ENCODE assay signal across 8 cellular contexts in the genomic region with DNA sequence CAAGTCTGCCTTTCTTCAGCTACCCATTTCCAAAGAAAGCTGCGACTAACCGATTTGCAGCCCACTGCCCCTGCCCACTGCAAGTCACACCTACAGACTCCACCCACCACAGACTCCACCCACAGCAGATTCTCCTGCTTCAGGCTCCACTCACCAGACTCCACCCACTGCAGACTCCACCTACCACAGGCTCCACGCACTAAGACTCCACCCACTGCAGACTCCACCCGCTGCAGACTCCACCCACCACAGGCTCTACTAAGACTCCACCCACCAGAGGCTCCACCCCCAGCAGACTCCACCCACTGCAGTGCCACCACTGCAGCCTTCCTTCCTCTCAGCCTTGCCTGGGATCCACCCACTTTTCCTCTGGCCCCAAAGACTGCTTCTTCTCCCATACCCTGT. TPM values are rescaled to one million over a fixed set of nuclear protein-coding genes. Genes with fewer than 3 reads are reported as not detected.
A peak's percentile ranks its signal among the peaks of the same experiment; 100 is the strongest.
DNase-seq lines count a peak whose midpoint lies in the region; ATAC-seq, FAIRE-seq and TF ChIP-seq lines count a peak whose summit lies in the region.

No MANE protein-coding gene starts in this region.

- no peak overlapping the region for H3K27ac ChIP-seq in foreskin keratinocyte

- TF ChIP-seq CTCF in foreskin keratinocyte (conservative IDR thresholded peaks at IDR 0.05), result no peak

- in situ Hi-C loops in Caki2 (cut with HindIII; ENCODE audit: low pct_unique_long_range_greater_than_20kb, low sequenced_read_pairs), result no loop called here

- DNase-seq in Caki2 (ENCODE audit: low read depth) (peak; percentile 75), foreskin keratinocyte (no peak)
- peak; percentile 13 to 34 for DNase-seq in stimulated activated CD4-positive, alpha-beta T cell treated with anti-CD3 and anti-CD28 coated beads, Interleukin-2, amount 100 ng/mL, for 48 hours

- H3K4me1 ChIP-seq in foreskin keratinocyte, result no peaks in the 10 kb centered on the region

- peak; percentile 58 for FAIRE-seq in TTC549 (lab: Jason Lieb, UNC)

- H3K27me3 ChIP-seq in foreskin keratinocyte, result peaks cover 6% of the 10 kb centered on the region

- ATAC-seq in HG02798 (IDR thresholded peaks at IDR 0.05; ENCODE audit: poor library complexity, unreplicated experiment), result peak; percentile 58
- ATAC-seq in foreskin keratinocyte, result peak; percentile 80
- ATAC-seq in HG03175 (IDR thresholded peaks at IDR 0.05; ENCODE audit: unreplicated experiment), result no peak
- no peak for ATAC-seq in GM19324 (IDR thresholded peaks at IDR 0.05; ENCODE audit: low FRiP score, unreplicated experiment)
- ATAC-seq in GM18868 (IDR thresholded peaks at IDR 0.05; ENCODE audit: unreplicated experiment), result no peak

RNA-seq across cellular contexts. Expression of gene ABLIM2, which starts 41.3 kb away (rescaled TPM):
- total RNA-seq in Caki2 (2014; rRNA removed; shearing (Covaris generic); ENCODE audit: low replicate concordance), result 2.1 TPM in 1 of 2 replicates, not detected in the other
- total RNA-seq in foreskin keratinocyte, result 0.39 and 0.85 TPM in 2 replicates
- 0.33 and 0.49 TPM in 2 replicates for polyA plus RNA-seq in foreskin keratinocyte

Comparison
In these comparisons a context has a peak if more than half of its experiments do, and no peak if none do; other contexts are left out.
1. DNase-seq: peak in Caki2 (single experiment) and stimulated activated CD4-positive, alpha-beta T cell treated with anti-CD3 and anti-CD28 coated beads, Interleukin-2, amount 100 ng/mL, for 48 hours (2 of 2); none in foreskin keratinocyte (0 of 2).
2. ATAC-seq: peak in HG02798 (single experiment) and foreskin keratinocyte (single experiment); none in HG03175 (single experiment), GM19324 (single experiment) and GM18868 (single experiment).